ENCODE assay signal across 15 cellular contexts in the genomic region with DNA sequence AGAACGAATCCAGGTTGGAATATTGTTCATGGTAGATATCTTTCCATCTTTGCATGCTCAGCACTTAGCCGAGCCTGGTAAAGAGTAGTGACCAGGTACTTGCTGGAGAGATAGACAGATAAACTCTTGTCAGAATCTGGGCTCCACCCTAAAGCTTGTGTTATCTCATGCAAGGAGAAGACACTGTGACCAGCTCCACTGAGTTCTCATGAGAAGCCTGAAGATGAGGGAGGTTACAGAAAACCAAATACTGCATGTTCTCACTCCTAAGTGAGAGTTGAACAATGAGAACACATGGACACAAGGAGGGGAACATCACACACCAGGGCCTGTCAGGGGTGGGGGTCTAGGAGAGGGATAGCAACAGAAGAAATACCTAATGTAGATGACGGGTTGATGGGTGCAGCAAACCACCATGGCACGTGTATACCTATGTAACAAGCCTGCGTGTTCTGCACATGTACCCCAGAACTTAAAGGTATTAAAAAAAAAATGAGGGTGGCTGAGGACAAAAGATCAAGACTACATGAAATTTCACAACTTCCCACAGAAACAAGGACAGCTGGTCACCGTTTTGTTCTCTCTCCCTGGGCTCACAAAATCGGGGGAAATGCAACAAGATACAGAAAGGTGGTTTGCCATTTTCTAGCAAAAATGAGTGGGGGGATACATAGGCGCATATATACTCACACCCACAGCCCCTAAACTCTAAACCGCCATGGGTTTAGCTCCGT. TPM values are rescaled to one million over a fixed set of nuclear protein-coding genes. Genes with fewer than 3 reads are reported as not detected.
DNase-seq lines count a peak whose midpoint lies in the region; ATAC-seq, FAIRE-seq and TF ChIP-seq lines count a peak whose summit lies in the region.
"Had no signal": no experiment of that assay in that cellular context is flagged by ENCODE, and none has a peak within 500 bp of the region (broad histone marks: within the 10 kb centered on the region; RNA-seq: fewer than 3 reads in every experiment).

No MANE protein-coding gene starts in this region.

- WGBS in A549 (ENCODE audit: missing lambda C conversion rate) = 60% methylated on average over 10 of the region's 10 CpGs
- 79 to 85% methylated on average over 10 of the region's 10 CpGs for WGBS in thyroid gland, 2 donors

- CTCF ChIA-PET in A549 (lab: Yijun Ruan, JAX) = interaction anchor here (0.9 to 1.5 kb wide), 5 partner anchors 12 to 65 kb away, joined by 3 to 4 read pairs (median 3); no protein-coding TSS in a partner anchor

- H2AFZ ChIP-seq in osteoblast (ENCODE audit: low read length) = no peak overlapping the region

- H3K4me3 ChIP-seq in A549 (no peak overlapping the region), osteoblast (ENCODE audit: insufficient read depth, low read length) (no peak overlapping the region), thyroid gland (replicated peaks in 1 of 3) (no peak overlapping the region)
- H3K4me3 ChIP-seq: MG63, ovary had no signal

- no peak for TF ChIP-seq RAD21 in A549 (conservative IDR thresholded peaks at IDR 0.05 in 1 of 2, IDR thresholded peaks at IDR 0.05 in 1 of 2)

- no peaks in the 10 kb centered on the region for H3K9me3 Mint-ChIP-seq in T-helper 2 cell treated with Interferon-gamma antibody and Interleukin-4, amounts not matched to agents 5 μg/mL and 100 μg/mL, for 36 hours
- H3K9me3 Mint-ChIP-seq: activated CD4-positive, alpha-beta T cell treated with anti-CD3 and anti-CD28 coated beads, Interleukin-2, amount 10 ng/mL, durations not matched to agents 7 days and 5 days; activated naive CD4-positive, alpha-beta T cell treated with anti-CD3 and anti-CD28 coated beads, Interleukin-2, amount 50 U/mL, for 72 hours had no signal

- POLR2A ChIA-PET in A549 (lab: Yijun Ruan, JAX) = no interaction called here

- no peak for FAIRE-seq in A549 (lab: Jason Lieb, UNC)
- FAIRE-seq: HTR-8/SVneo had no signal

- H3K4me2 ChIP-seq in A549 (peak overlapping the region; percentile 77), osteoblast (ENCODE audit: insufficient read depth, low read length) (peak overlapping the region; percentile 35)

- peaks cover 60% of the 10 kb centered on the region for H4K20me1 ChIP-seq in osteoblast (ENCODE audit: insufficient read depth, low read length)

- TF ChIP-seq EP300 in A549 (IDR thresholded peaks at IDR 0.05) = no peak

- no peaks in the 10 kb centered on the region for H3K4me1 Mint-ChIP-seq in T-helper 2 cell treated with Interferon-gamma antibody and Interleukin-4, amounts not matched to agents 5 μg/mL and 100 μg/mL, for 36 hours (ENCODE audit: low read depth)
- H3K4me1 Mint-ChIP-seq: activated CD4-positive, alpha-beta T cell treated with anti-CD3 and anti-CD28 coated beads, Interleukin-2, amount 10 ng/mL, durations not matched to agents 7 days and 5 days had no signal

- H3K27ac Mint-ChIP-seq in T-helper 2 cell treated with Interferon-gamma antibody and Interleukin-4, amounts not matched to agents 5 μg/mL and 100 μg/mL, for 36 hours = no peak overlapping the region
- H3K27ac Mint-ChIP-seq: activated CD4-positive, alpha-beta T cell treated with anti-CD3 and anti-CD28 coated beads, Interleukin-2, amount 10 ng/mL, durations not matched to agents 7 days and 5 days; activated naive CD4-positive, alpha-beta T cell treated with anti-CD3 and anti-CD28 coated beads, Interleukin-2, amount 50 U/mL, for 72 hours had no signal

- H3K79me2 ChIP-seq in osteoblast (ENCODE audit: insufficient read depth, low read length) = peaks cover 88% of the 10 kb centered on the region

- no peaks in the 10 kb centered on the region for H3K36me3 Mint-ChIP-seq in T-helper 2 cell treated with Interferon-gamma antibody and Interleukin-4, amounts not matched to agents 5 μg/mL and 100 μg/mL, for 36 hours (ENCODE audit: low read depth)
- H3K36me3 Mint-ChIP-seq: activated naive CD4-positive, alpha-beta T cell treated with anti-CD3 and anti-CD28 coated beads, Interleukin-2, amount 50 U/mL, for 72 hours had no signal

- intact Hi-C loops in thyroid gland (cut with DNase I) = no loop called here

- H3K36me3 ChIP-seq in osteoblast (ENCODE audit: insufficient read depth, low read length) (no peaks in the 10 kb centered on the region), thyroid gland (no peaks in the 10 kb centered on the region)
- H3K36me3 ChIP-seq: ovary had no signal

- peak overlapping the region; percentile 86 to 93 for H3K27ac ChIP-seq in A549
- peak overlapping the region; percentile 69 for H3K27ac ChIP-seq in osteoblast (ENCODE audit: low read depth, low read length)
- no peak overlapping the region for H3K27ac ChIP-seq in caudate nucleus (ENCODE audit: low read depth, low read length)
- H3K27ac ChIP-seq in thyroid gland = peak overlapping the region in 1 of 3 donors; percentile 9
- H3K27ac ChIP-seq: ovary had no signal

- no peak for TF ChIP-seq POLR2A in A549 (IDR thresholded peaks at IDR 0.05; ENCODE audit: low read length)
- no peak for TF ChIP-seq POLR2A in erythroblast (IDR thresholded peaks at IDR 0.05; ENCODE audit: low read length)
- no peak for TF ChIP-seq POLR2A in thyroid gland (IDR thresholded peaks at IDR 0.05)

- DNase-seq in A549 (ENCODE audit: low read depth in 1 of 2, low spot score in 1 of 2) (no peak), MV-4-11 (lab: John Stamatoyannopoulos, UW) (peak; percentile 15), erythroblast (lab: John Stamatoyannopoulos, UW) (peak; percentile 62 to 73), osteoblast (ENCODE audit: insufficient read length, low spot score, missing footprints) (no peak), caudate nucleus (lab: John Stamatoyannopoulos, UW) (no peak), thyroid gland (no peak)
- DNase-seq in effector CD8-positive, alpha-beta T cell (lab: John Stamatoyannopoulos, UW) = no peak
- DNase-seq in T-helper 2 cell treated with Interferon-gamma antibody and Interleukin-4, amounts not matched to agents 5 μg/mL and 100 μg/mL, for 36 hours (ENCODE audit: low spot score) = no peak
- DNase-seq: activated CD4-positive, alpha-beta T cell treated with anti-CD3 and anti-CD28 coated beads, Interleukin-2, amount 10 ng/mL, durations not matched to agents 7 days and 5 days; midbrain; stimulated activated CD4-positive, alpha-beta T cell treated with anti-CD3 and anti-CD28 coated beads, Interleukin-12 subunit alpha, Interleukin-12 subunit beta, amount 100 ng/mL, for 4 hours had no signal

- H3K9me3 ChIP-seq in A549 (no peaks in the 10 kb centered on the region), osteoblast (ENCODE audit: low read depth, low read length) (no peaks in the 10 kb centered on the region), thyroid gland (no peaks in the 10 kb centered on the region)
- H3K9me3 ChIP-seq: MG63, ovary had no signal

- H3K4me1 ChIP-seq in A549 (peaks cover 78% of the 10 kb centered on the region), osteoblast (ENCODE audit: insufficient read depth, low read length) (peaks cover 28% of the 10 kb centered on the region), thyroid gland (peaks cover 14 to 57% of the 10 kb centered on the region in 2 donors)

- no peak overlapping the region for H3K4me3 Mint-ChIP-seq in T-helper 2 cell treated with Interferon-gamma antibody and Interleukin-4, amounts not matched to agents 5 μg/mL and 100 μg/mL, for 36 hours
- H3K4me3 Mint-ChIP-seq: activated CD4-positive, alpha-beta T cell treated with anti-CD3 and anti-CD28 coated beads, Interleukin-2, amount 10 ng/mL, durations not matched to agents 7 days and 5 days had no signal

- H3K27me3 Mint-ChIP-seq in T-helper 2 cell treated with Interferon-gamma antibody and Interleukin-4, amounts not matched to agents 5 μg/mL and 100 μg/mL, for 36 hours (ENCODE audit: low read depth) = peaks cover 6% of the 10 kb centered on the region

- TF ChIP-seq CTCF in A549 (IDR thresholded peaks at IDR 0.05) = no peak
- TF ChIP-seq CTCF in osteoblast (IDR thresholded peaks at IDR 0.05; ENCODE audit: extremely low read depth, low read depth, low read length) = no peak
- no peak for TF ChIP-seq CTCF in thyroid gland (IDR thresholded peaks at IDR 0.05)

- no peak for ATAC-seq in A549
- ATAC-seq: activated naive CD4-positive, alpha-beta T cell treated with anti-CD3 and anti-CD28 coated beads, Interleukin-2, amount 50 U/mL, for 72 hours had no signal

- no peaks in the 10 kb centered on the region for H3K27me3 ChIP-seq in osteoblast (ENCODE audit: insufficient read depth, low read length)
- no peaks in the 10 kb centered on the region for H3K27me3 ChIP-seq in thyroid gland
- H3K27me3 ChIP-seq: MG63, ovary had no signal

TF ChIP-seq in A549, 52 proteins besides CTCF, POLR2A, EP300 and RAD21:
- TF ChIP-seq SMC3 (IDR thresholded peaks at IDR 0.05) (no peak), MAFK (IDR thresholded peaks at IDR 0.05; ENCODE audit: partially characterized antibody) (peak; percentile 59)

RNA-seq across cellular contexts. Expression of a gene that starts 17.4 kb away (rescaled TPM):
- polyA plus RNA-seq in A549 (2011; rRNA removed) (17.0 and 23.3 TPM in 2 replicates), A549 (2017; fragmentation: RNase III; extraction: RNeasy Plus Mini Kit Qiagen cat#74134 plus additional on column Dnase treatment) (28.0 to 30.9 TPM (median 29.4 TPM) in 3 replicates)
- polyA plus RNA-seq in A549 (2012; cell fraction: cytosol; rRNA removed) = 25.8 and 30.8 TPM in 2 replicates
- 60.4 and 73.8 TPM in 2 replicates for polyA plus RNA-seq in A549 (2012; cell fraction: nucleus; rRNA removed)
- 36.7 and 38.4 TPM in 2 replicates for polyA minus RNA-seq in A549 (2011; rRNA and poly(A)+ RNA removed)
- total RNA-seq in osteoblast (51.4 and 51.6 TPM in 2 replicates), thyroid gland (10 to 100 TPM; 45.4 to 92.4 (median 61.2) TPM)

Comparison
In these comparisons a context has a peak if more than half of its experiments do, and no peak if none do; other contexts are left out.
1. DNase-seq: peak in MV-4-11 (single experiment) and erythroblast (2 of 2); none in A549 (0 of 2), osteoblast (single experiment), effector CD8-positive, alpha-beta T cell (single experiment), caudate nucleus (0 of 61), thyroid gland (0 of 2) and T-helper 2 cell treated with Interferon-gamma antibody and Interleukin-4, amounts not matched to agents 5 μg/mL and 100 μg/mL, for 36 hours (single experiment).